ENCODE assay signal across 8 cellular contexts in the genomic region with DNA sequence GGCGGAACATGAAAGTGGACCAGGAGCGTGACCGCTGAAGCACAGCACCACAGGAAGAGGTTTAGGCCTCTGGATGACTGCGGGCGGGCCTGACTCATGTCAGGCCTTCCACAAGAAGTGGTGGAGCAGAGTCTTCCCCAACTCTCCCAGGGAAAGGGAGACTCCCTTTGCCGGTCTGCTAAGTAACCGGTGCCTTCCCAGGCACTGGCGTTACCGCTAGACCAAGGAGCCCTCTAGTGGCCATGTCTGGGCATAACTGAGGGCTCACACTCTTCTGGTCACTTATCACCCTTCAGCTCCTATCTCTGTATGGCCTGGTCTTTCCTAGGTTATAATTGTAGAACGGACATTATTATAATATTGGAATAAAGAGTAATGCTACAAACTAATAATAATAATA.
DNase-seq lines count a peak whose midpoint lies in the region; ATAC-seq and TF ChIP-seq lines count a peak whose summit lies in the region.

No MANE protein-coding gene starts in this region.

- DNase-seq in activated T-cell treated with anti-CD3 and anti-CD28 coated beads, Interleukin-2, amount 50 U/mL, for 48 hours, result peak; percentile 34
- DNase-seq in activated T-cell treated with anti-CD3 and anti-CD28 coated beads for 4 hours (no peak), NCI-H2081 (lab: John Stamatoyannopoulos, UW) (peak; percentile 56 to 72), astrocyte of the cerebellum (ENCODE audit: low read depth) (no peak), right lobe of liver (peak; percentile 54 to 76 (median 61)), germinal center (ENCODE audit: low spot score) (no peak)

- 35% methylated on average over 9 of the region's 10 CpGs for WGBS in right lobe of liver (ENCODE audit: insufficient coverage, low coverage, low lambda C conversion rate, missing lambda C conversion rate)

- H3K27me3 ChIP-seq in right lobe of liver, result no peaks in the 10 kb centered on the region

- H3K9me3 ChIP-seq in right lobe of liver, result no peaks in the 10 kb centered on the region

- peak; percentile 19 for TF ChIP-seq CTCF in astrocyte of the cerebellum (IDR thresholded peaks at IDR 0.05; ENCODE audit: low read depth, low read length, missing control alignments)
- peak; percentile 36 to 66 (median 53) for TF ChIP-seq CTCF in right lobe of liver (IDR thresholded peaks at IDR 0.05)

- intact Hi-C loops in right lobe of liver (cut with DNase I), result no loop called here

- ATAC-seq in right lobe of liver (peak; percentile 66 to 81 (median 74)), GM19452 (IDR thresholded peaks at IDR 0.05; ENCODE audit: unreplicated experiment) (no peak), GM19351 (IDR thresholded peaks at IDR 0.05; ENCODE audit: unreplicated experiment) (no peak)

- no peak for TF ChIP-seq POLR2A in right lobe of liver (IDR thresholded peaks at IDR 0.05)

- in situ Hi-C loops in astrocyte of the cerebellum (cut with HindIII; ENCODE audit: low sequenced_read_pairs), result no loop called here

- no peaks in the 10 kb centered on the region for H3K4me1 ChIP-seq in right lobe of liver

- no peaks in the 10 kb centered on the region for H3K36me3 ChIP-seq in right lobe of liver

- H3K27ac ChIP-seq in right lobe of liver, result no peak overlapping the region

- no peak overlapping the region for H3K4me3 ChIP-seq in astrocyte of the cerebellum (ENCODE audit: low read depth, low read length)
- no peak overlapping the region for H3K4me3 ChIP-seq in right lobe of liver

Comparison
In these comparisons a context has a peak if more than half of its experiments do, and no peak if none do; other contexts are left out.
1. DNase-seq: peak in activated T-cell treated with anti-CD3 and anti-CD28 coated beads, Interleukin-2, amount 50 U/mL, for 48 hours (2 of 2), NCI-H2081 (2 of 2) and right lobe of liver (3 of 3); none in activated T-cell treated with anti-CD3 and anti-CD28 coated beads for 4 hours (single experiment), astrocyte of the cerebellum (single experiment) and germinal center (single experiment).
2. ATAC-seq: peak in right lobe of liver (4 of 4); none in GM19452 (single experiment) and GM19351 (single experiment).